Comparison of ENCODE assay signal across 2 cellular contexts in genomic region chr1:70745199-70745598, GRCh38.
TF ChIP-seq lines count a peak whose summit lies in the region.

No MANE protein-coding gene starts in this region.

TF ChIP-seq in Ishikawa, 13 proteins besides CTCF, POLR2A, EP300 and RAD21 (continued from another document):
- TF ChIP-seq REST (IDR thresholded peaks at IDR 0.05; ENCODE audit: low read depth) = no peak
- no peak for TF ChIP-seq EGR1 (IDR thresholded peaks at IDR 0.05)
- no peak for TF ChIP-seq TCF12 (IDR thresholded peaks at IDR 0.05; ENCODE audit: low read depth)
- TF ChIP-seq NFIC (IDR thresholded peaks at IDR 0.05) = no peak

TF ChIP-seq in K562, 482 proteins besides CTCF, POLR2A, EP300 and RAD21 (continued from another document):
- TF ChIP-seq MGA (IDR thresholded peaks at IDR 0.05) = peak; percentile 31; the same call in 1 of the 2 replicates
